19 cellular contexts compared by ENCODE assay signal in genomic region chr9:33438926-33439511, GRCh38. TPM values are rescaled to one million over a fixed set of nuclear protein-coding genes. Genes with fewer than 3 reads are reported as not detected.
"Had no signal": no experiment of that assay in that cellular context is flagged by ENCODE, and none has a peak within 500 bp of the region (broad histone marks: within the 10 kb centered on the region; RNA-seq: fewer than 3 reads in every experiment).

No MANE protein-coding gene starts in this region.

- H3K4me3 Mint-ChIP-seq: activated CD4-positive, alpha-beta memory T cell treated with anti-CD3 and anti-CD28 coated beads for 36 hours; activated CD4-positive, alpha-beta T cell treated with anti-CD3 and anti-CD28 coated beads for 36 hours; activated naive CD8-positive, alpha-beta T cell treated with anti-CD3 and anti-CD28 coated beads for 36 hours; activated T-cell treated with anti-CD3 and anti-CD28 coated beads, Interleukin-2, amount 50 U/mL, for 4 hours; brain; naive thymus-derived CD8-positive, alpha-beta T cell; type B pancreatic cell had no signal

- H3K36me3 Mint-ChIP-seq: activated naive CD8-positive, alpha-beta T cell treated with anti-CD3 and anti-CD28 coated beads for 36 hours; brain; type B pancreatic cell had no signal

- H3K27me3 ChIP-seq: colonic mucosa, suprapubic skin had no signal

- H3K4me1 ChIP-seq: colonic mucosa, gastrocnemius medialis had no signal

- H3K9me3 Mint-ChIP-seq: activated CD4-positive, alpha-beta memory T cell treated with anti-CD3 and anti-CD28 coated beads for 36 hours; activated naive CD8-positive, alpha-beta T cell treated with anti-CD3 and anti-CD28 coated beads for 36 hours; activated T-cell treated with anti-CD3 and anti-CD28 coated beads, Interleukin-2, amount 50 U/mL, for 4 hours; naive thymus-derived CD8-positive, alpha-beta T cell; type B pancreatic cell had no signal

- DNase-seq: activated CD4-positive, alpha-beta memory T cell treated with anti-CD3 and anti-CD28 coated beads for 36 hours; activated CD4-positive, alpha-beta T cell treated with anti-CD3 and anti-CD28 coated beads for 36 hours; activated effector memory CD4-positive, alpha-beta T cell treated with Interleukin-2 at 50 U/mL for 16 hours; activated naive CD8-positive, alpha-beta T cell treated with anti-CD3 and anti-CD28 coated beads for 36 hours; activated T-cell treated with anti-CD3 and anti-CD28 coated beads, Interleukin-2, amount 50 U/mL, for 4 hours; amygdala; central memory CD4-positive, alpha-beta T cell; colonic mucosa; effector CD4-positive, alpha-beta T cell; gastrocnemius medialis; heart right ventricle; stimulated activated CD4-positive, alpha-beta T cell treated with anti-CD3 and anti-CD28 coated beads, Interleukin-4, amount 100 ng/mL, for 24 hours; stimulated activated naive CD4-positive, alpha-beta T cell treated with Interleukin-2 at 50 U/mL for 16 hours had no signal

- H3K27ac Mint-ChIP-seq: activated CD4-positive, alpha-beta memory T cell treated with anti-CD3 and anti-CD28 coated beads for 36 hours; activated CD4-positive, alpha-beta T cell treated with anti-CD3 and anti-CD28 coated beads for 36 hours; activated naive CD8-positive, alpha-beta T cell treated with anti-CD3 and anti-CD28 coated beads for 36 hours; brain; type B pancreatic cell had no signal

- H3K4me3 ChIP-seq: colonic mucosa, gastrocnemius medialis, heart right ventricle, suprapubic skin had no signal

- H3K36me3 ChIP-seq: colonic mucosa, gastrocnemius medialis had no signal

- H3K4me1 Mint-ChIP-seq: activated naive CD8-positive, alpha-beta T cell treated with anti-CD3 and anti-CD28 coated beads for 36 hours had no signal

- H3K27me3 Mint-ChIP-seq: activated CD4-positive, alpha-beta memory T cell treated with anti-CD3 and anti-CD28 coated beads for 36 hours; activated CD4-positive, alpha-beta T cell treated with anti-CD3 and anti-CD28 coated beads for 36 hours; activated naive CD8-positive, alpha-beta T cell treated with anti-CD3 and anti-CD28 coated beads for 36 hours; type B pancreatic cell had no signal

- H3K9me3 ChIP-seq: colonic mucosa, gastrocnemius medialis, heart right ventricle, suprapubic skin had no signal

- H3K27ac ChIP-seq: colonic mucosa, gastrocnemius medialis had no signal

- ATAC-seq: activated CD4-positive, alpha-beta T cell treated with anti-CD3 and anti-CD28 coated beads for 36 hours; activated T-cell treated with anti-CD3 and anti-CD28 coated beads, Interleukin-2, amount 50 U/mL, for 4 hours; gastrocnemius medialis; left lobe of liver; naive thymus-derived CD8-positive, alpha-beta T cell; SK-N-SH treated with all-trans-retinoic acid at 6 μM for 48 hours had no signal

RNA-seq across cellular contexts. Expression of gene AQP7, which starts 36.7 kb away (rescaled TPM):
- total RNA-seq: activated CD4-positive, alpha-beta T cell treated with anti-CD3 and anti-CD28 coated beads for 36 hours; activated naive CD8-positive, alpha-beta T cell treated with anti-CD3 and anti-CD28 coated beads for 36 hours; activated T-cell treated with anti-CD3 and anti-CD28 coated beads, Interleukin-2, amount 50 U/mL, for 4 hours had no signal
